Comparison of ENCODE assay signal across 9 cellular contexts in genomic region chrX:149525389-149525788, GRCh38. TPM values are rescaled to one million over a fixed set of nuclear protein-coding genes. Genes with fewer than 3 reads are reported as not detected.
A peak's percentile ranks its signal among the peaks of the same experiment; 100 is the strongest.
DNase-seq lines count a peak whose midpoint lies in the region; ATAC-seq and TF ChIP-seq lines count a peak whose summit lies in the region.
"Not testable (repeated sequence)": the region's sequence is repeated elsewhere in the genome, so short reads cannot be mapped to it uniquely, and the experiment has no call there.
"Had no signal": no experiment of that assay in that cellular context is flagged by ENCODE, and none has a peak within 500 bp of the region (broad histone marks: within the 10 kb centered on the region; RNA-seq: fewer than 3 reads in every experiment).

No MANE protein-coding gene starts in this region.

- H3K27me3 ChIP-seq in HUES6 (ENCODE audit: control insufficient read depth, insufficient read depth, low read length); OCI-LY1 (ENCODE audit: insufficient read depth, low read length); thoracic aorta (replicated peaks; ENCODE audit: insufficient read depth): not testable (repeated sequence)

- H3K9me2 ChIP-seq in OCI-LY1 (ENCODE audit: low read depth, low read length), result not testable (repeated sequence)

- CTCF ChIA-PET in HEK293 (lab: Yijun Ruan, JAX), result not testable (repeated sequence)

- ATAC-seq in GM18499 (IDR thresholded peaks at IDR 0.05; ENCODE audit: insufficient read depth, unreplicated experiment), result peak; percentile 90
- not testable (repeated sequence) for ATAC-seq in thoracic aorta (ENCODE audit: insufficient number of reproducible peaks, low FRiP score, low read depth)

- not testable (repeated sequence) for H3K36me3 Mint-ChIP-seq in mesothelial cell of epicardium

- not testable (repeated sequence) for H3K27me3 Mint-ChIP-seq in mesothelial cell of epicardium (ENCODE audit: low read depth)

- H3K9me3 Mint-ChIP-seq in mesothelial cell of epicardium, result peaks cover 11% of the 10 kb centered on the region

- H3K27ac ChIP-seq in HEK293 (ENCODE audit: extremely low read depth, low read depth, low read length); thoracic aorta: not testable (repeated sequence)
- H3K27ac ChIP-seq in HUES6 (ENCODE audit: low read depth, low read length) (peak overlapping the region; percentile 65; the same call in 1 of the 2 replicates), OCI-LY1 (ENCODE audit: low read depth, low read length, poor library complexity, severe bottlenecking) (peak overlapping the region; percentile 51)

- H4K20me1 ChIP-seq in OCI-LY1 (ENCODE audit: insufficient read depth, low read length), result not testable (repeated sequence)

- POLR2A ChIA-PET in HEK293 (lab: Yijun Ruan, JAX), result interaction anchor here (0.8 kb wide), 1 partner anchor 14 kb away, joined by 3 read pairs; no protein-coding TSS in a partner anchor

- H3F3A ChIP-seq in OCI-LY1 (ENCODE audit: insufficient read depth, low read length), result not testable (repeated sequence)

- DNase-seq in activated CD4-positive, alpha-beta T cell treated with anti-CD3 and anti-CD28 coated beads, Interleukin-2, amount 50 U/mL, for 48 hours, result peak; percentile 45 to 57
- peak; percentile 65 for DNase-seq in effector CD4-positive, alpha-beta T cell
- DNase-seq in mesothelial cell of epicardium (ENCODE audit: low spot score in 2 of 2, unreplicated experiment in 2 of 2), result not testable (repeated sequence)
- DNase-seq in thoracic aorta (ENCODE audit: low spot score), result peak; percentile 12

- not testable (repeated sequence) for H3K79me2 ChIP-seq in OCI-LY1 (ENCODE audit: insufficient read depth, low read length)

- not testable (repeated sequence) for H3K4me1 Mint-ChIP-seq in mesothelial cell of epicardium

- not testable (repeated sequence) for H3K36me3 ChIP-seq in HEK293 (ENCODE audit: control insufficient read depth in 2 of 2, insufficient read depth in 1 of 2, low read length in 2 of 2); HUES6 (ENCODE audit: control insufficient read depth, insufficient read depth, low read length); OCI-LY1 (ENCODE audit: insufficient read depth, low read length); thoracic aorta

- H3K4me1 ChIP-seq in HEK293 (ENCODE audit: control insufficient read depth, insufficient read depth, low read length); HUES6 (ENCODE audit: control insufficient read depth, insufficient read depth, low read length); thoracic aorta (ENCODE audit: control insufficient read depth in 1 of 2, low read depth in 2 of 2): not testable (repeated sequence)
- H3K4me1 ChIP-seq in OCI-LY1 (ENCODE audit: insufficient read depth, low read length, severe bottlenecking), result peaks cover 16% of the 10 kb centered on the region

- H3K27ac Mint-ChIP-seq in mesothelial cell of epicardium, result peak overlapping the region; percentile 34

- not testable (repeated sequence) for TF ChIP-seq CTCF in HEK293 (tag by site-specific recombination; IDR thresholded peaks at IDR 0.05); OCI-LY1 (IDR thresholded peaks at IDR 0.05; ENCODE audit: low read length); mesothelial cell of epicardium (IDR thresholded peaks at IDR 0.05; ENCODE audit: unreplicated experiment); thoracic aorta (IDR thresholded peaks at IDR 0.05)

- H3K9me3 ChIP-seq in HEK293 (ENCODE audit: control insufficient read depth, insufficient read depth, low read depth, low read length); HUES6 (ENCODE audit: control insufficient read depth, insufficient read depth, low read depth, low read length); OCI-LY1 (ENCODE audit: low read length); thoracic aorta: not testable (repeated sequence)

- H3K4me2 ChIP-seq in OCI-LY1 (ENCODE audit: low read length), result peak overlapping the region; percentile 23; the same call in 1 of the 2 replicates

- H3K4me3 Mint-ChIP-seq in mesothelial cell of epicardium, result not testable (repeated sequence)

- H3K9ac ChIP-seq in HUES6 (ENCODE audit: low read length), result peak overlapping the region; percentile 55
- not testable (repeated sequence) for H3K9ac ChIP-seq in OCI-LY1 (ENCODE audit: low read length)

- H2AFZ ChIP-seq in OCI-LY1 (ENCODE audit: low read length), result not testable (repeated sequence)

- not testable (repeated sequence) for H3K4me3 ChIP-seq in HEK293 (ENCODE audit: low read depth, low read length); HUES6 (ENCODE audit: low read depth, low read length); OCI-LY1 (ENCODE audit: low read depth, low read length, poor library complexity, severe bottlenecking); thoracic aorta

TF ChIP-seq in HEK293, 187 proteins besides CTCF, POLR2A, EP300 and RAD21:
- TF ChIP-seq ZNF518A (tag by site-specific recombination; conservative IDR thresholded peaks at IDR 0.05; ENCODE audit: low read depth) (peak; percentile 43), GLIS1 (tag by site-specific recombination; IDR thresholded peaks at IDR 0.05) (peak; percentile 52)

RNA-seq across cellular contexts. Expression of gene EOLA1, which starts 15.4 kb away (rescaled TPM):
- total RNA-seq in mesothelial cell of epicardium (13.8 to 15.9 TPM (median 13.9 TPM) in 3 replicates), thoracic aorta (10 to 100 TPM; 22.2 to 22.6 TPM)

RNA-seq across cellular contexts. Expression of gene IDS, which starts 20.3 kb away (rescaled TPM):
- total RNA-seq in mesothelial cell of epicardium (42.9 to 44.0 TPM (median 43.3 TPM) in 3 replicates), thoracic aorta (100 to 1,000 TPM; 204 to 210 TPM)

RNA-seq across cellular contexts. Expression of gene HSFX3, which starts 24.3 kb away (rescaled TPM):
- total RNA-seq in mesothelial cell of epicardium, result not detected in 3 replicates
- not detected for total RNA-seq in thoracic aorta
- total RNA-seq: esophagus squamous epithelium had no signal
